Comparison of ENCODE assay signal across 11 cellular contexts in the genomic region with DNA sequence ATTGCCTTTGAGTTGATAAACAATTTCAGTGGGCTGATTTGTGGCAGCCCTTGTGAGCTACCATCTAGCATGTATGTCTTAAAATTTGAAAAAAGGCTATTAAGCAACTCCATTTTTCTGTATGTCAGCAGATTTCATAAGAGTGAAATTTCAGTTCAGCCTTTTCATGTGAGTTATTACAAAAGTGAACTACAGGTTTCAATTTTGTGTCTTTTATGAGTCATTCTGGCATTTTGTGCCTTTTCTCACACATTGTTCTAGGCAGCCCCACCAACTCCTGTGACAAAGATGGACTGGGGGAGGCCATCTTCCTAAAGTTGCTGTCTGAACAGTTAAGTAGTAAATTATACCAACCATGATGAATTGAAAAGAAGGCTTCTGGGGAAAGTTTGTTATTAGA. TPM values are rescaled to one million over a fixed set of nuclear protein-coding genes. Genes with fewer than 3 reads are reported as not detected.
DNase-seq lines count a peak whose midpoint lies in the region; ATAC-seq and TF ChIP-seq lines count a peak whose summit lies in the region.
"Had no signal": no experiment of that assay in that cellular context is flagged by ENCODE, and none has a peak within 500 bp of the region (broad histone marks: within the 10 kb centered on the region; RNA-seq: fewer than 3 reads in every experiment).

No MANE protein-coding gene starts in this region.

- peak; percentile 82 for ATAC-seq in activated CD4-positive, alpha-beta T cell treated with anti-CD3 and anti-CD28 coated beads for 36 hours
- ATAC-seq in HG02885 (IDR thresholded peaks at IDR 0.05; ENCODE audit: poor library complexity, unreplicated experiment), result peak; percentile 49
- ATAC-seq in activated T-cell treated with anti-CD3 and anti-CD28 coated beads, Interleukin-2, amount 50 U/mL, for 72 hours (replicated peaks in 1 of 2), result peak; percentile 84 to 87

- H3K4me1 Mint-ChIP-seq in activated CD4-positive, alpha-beta T cell treated with anti-CD3 and anti-CD28 coated beads for 36 hours, result peaks cover 63% of the 10 kb centered on the region
- H3K4me1 Mint-ChIP-seq in activated CD4-positive, alpha-beta T cell treated with anti-CD3 and anti-CD28 coated beads, Interleukin-2, amount 10 ng/mL, durations not matched to agents 7 days and 5 days, result peaks cover 57% of the 10 kb centered on the region
- H3K4me1 Mint-ChIP-seq in activated T-cell treated with anti-CD3 and anti-CD28 coated beads, Interleukin-2, amount 50 U/mL, for 72 hours (ENCODE audit: low read depth), result peaks cover 74% of the 10 kb centered on the region
- H3K4me1 Mint-ChIP-seq in osteocyte (ENCODE audit: unreplicated experiment), result peaks cover 55% of the 10 kb centered on the region
- H3K4me1 Mint-ChIP-seq in mesothelial cell of epicardium, result peaks cover 27% of the 10 kb centered on the region

- no peak for TF ChIP-seq CTCF in osteocyte (IDR thresholded peaks at IDR 0.05)
- TF ChIP-seq CTCF in mesothelial cell of epicardium (IDR thresholded peaks at IDR 0.05; ENCODE audit: unreplicated experiment), result no peak

- POLR2A ChIA-PET in activated CD4-positive, alpha-beta T cell treated with anti-CD3 and anti-CD28 coated beads for 36 hours (lab: Charles Lee), result no interaction called here
- POLR2A ChIA-PET in activated CD4-positive, alpha-beta T cell treated with anti-CD3 and anti-CD28 coated beads, Interleukin-2, amount 10 ng/mL, durations not matched to agents 7 days and 5 days (lab: Charles Lee), result no interaction called here

- intact Hi-C loops in activated CD4-positive, alpha-beta T cell treated with anti-CD3 and anti-CD28 coated beads for 36 hours (cut with DNase I, micrococcal nuclease), result loop anchor here (5.0 kb wide), 2 partner anchors 220 to 275 kb away; partner anchors contain the start of gene KIAA0513 (in 1 of the 2)

- H3K27me3 Mint-ChIP-seq in activated CD4-positive, alpha-beta T cell treated with anti-CD3 and anti-CD28 coated beads for 36 hours, result no peaks in the 10 kb centered on the region
- no peaks in the 10 kb centered on the region for H3K27me3 Mint-ChIP-seq in activated CD4-positive, alpha-beta T cell treated with anti-CD3 and anti-CD28 coated beads, Interleukin-2, amount 10 ng/mL, durations not matched to agents 7 days and 5 days
- no peaks in the 10 kb centered on the region for H3K27me3 Mint-ChIP-seq in activated T-cell treated with anti-CD3 and anti-CD28 coated beads, Interleukin-2, amount 50 U/mL, for 72 hours (ENCODE audit: low read depth)
- H3K27me3 Mint-ChIP-seq in osteocyte (ENCODE audit: unreplicated experiment) (no peaks in the 10 kb centered on the region), mesothelial cell of epicardium (ENCODE audit: low read depth) (no peaks in the 10 kb centered on the region)

- H3K36me3 Mint-ChIP-seq in activated CD4-positive, alpha-beta T cell treated with anti-CD3 and anti-CD28 coated beads for 36 hours (ENCODE audit: low read depth), result peaks cover 17% of the 10 kb centered on the region
- peaks cover 6% of the 10 kb centered on the region for H3K36me3 Mint-ChIP-seq in activated CD4-positive, alpha-beta T cell treated with anti-CD3 and anti-CD28 coated beads, Interleukin-2, amount 10 ng/mL, durations not matched to agents 7 days and 5 days (ENCODE audit: low read depth)
- H3K36me3 Mint-ChIP-seq in activated T-cell treated with anti-CD3 and anti-CD28 coated beads, Interleukin-2, amount 50 U/mL, for 72 hours (ENCODE audit: insufficient read depth in 2 of 2), result peaks cover 1 to 10% of the 10 kb centered on the region in 2 donors
- peaks cover 4% of the 10 kb centered on the region for H3K36me3 Mint-ChIP-seq in osteocyte (ENCODE audit: unreplicated experiment)
- peaks cover 3% of the 10 kb centered on the region for H3K36me3 Mint-ChIP-seq in mesothelial cell of epicardium

- H3K27me3 ChIP-seq in H7 (ENCODE audit: control insufficient read depth, insufficient read depth, low read length), result no peaks in the 10 kb centered on the region
- H3K27me3 ChIP-seq: stomach had no signal

- H3K27ac Mint-ChIP-seq in activated CD4-positive, alpha-beta T cell treated with anti-CD3 and anti-CD28 coated beads for 36 hours, result no peak overlapping the region
- no peak overlapping the region for H3K27ac Mint-ChIP-seq in activated CD4-positive, alpha-beta T cell treated with anti-CD3 and anti-CD28 coated beads, Interleukin-2, amount 10 ng/mL, durations not matched to agents 7 days and 5 days
- peak overlapping the region; percentile 66 for H3K27ac Mint-ChIP-seq in activated T-cell treated with anti-CD3 and anti-CD28 coated beads, Interleukin-2, amount 50 U/mL, for 72 hours
- peak overlapping the region; percentile 92 for H3K27ac Mint-ChIP-seq in osteocyte (ENCODE audit: unreplicated experiment)
- H3K27ac Mint-ChIP-seq in mesothelial cell of epicardium, result no peak overlapping the region

- CTCF ChIA-PET in activated CD4-positive, alpha-beta T cell treated with anti-CD3 and anti-CD28 coated beads for 36 hours (lab: Charles Lee), result interaction anchor here (1.3 to 5.8 kb wide), 6 partner anchors 13 to 219 kb away, joined by 3 to 74 read pairs (median 34); no protein-coding TSS in a partner anchor
- CTCF ChIA-PET in activated CD4-positive, alpha-beta T cell treated with anti-CD3 and anti-CD28 coated beads, Interleukin-2, amount 10 ng/mL, durations not matched to agents 7 days and 5 days (lab: Charles Lee), result interaction anchor here (0.7 to 5.3 kb wide), 3 partner anchors 14 to 17 kb away, joined by 3 to 46 read pairs (median 3); no protein-coding TSS in a partner anchor

- H3K9me3 Mint-ChIP-seq in activated CD4-positive, alpha-beta T cell treated with anti-CD3 and anti-CD28 coated beads for 36 hours (ENCODE audit: low read depth), result no peaks in the 10 kb centered on the region
- no peaks in the 10 kb centered on the region for H3K9me3 Mint-ChIP-seq in activated CD4-positive, alpha-beta T cell treated with anti-CD3 and anti-CD28 coated beads, Interleukin-2, amount 10 ng/mL, durations not matched to agents 7 days and 5 days
- no peaks in the 10 kb centered on the region for H3K9me3 Mint-ChIP-seq in activated T-cell treated with anti-CD3 and anti-CD28 coated beads, Interleukin-2, amount 50 U/mL, for 72 hours
- H3K9me3 Mint-ChIP-seq in osteocyte (ENCODE audit: unreplicated experiment), result no peaks in the 10 kb centered on the region
- H3K9me3 Mint-ChIP-seq in mesothelial cell of epicardium, result no peaks in the 10 kb centered on the region

- no peak overlapping the region for H3K4me3 ChIP-seq in H7 (ENCODE audit: insufficient read depth, low read depth, low read length)
- H3K4me3 ChIP-seq: stomach had no signal

- DNase-seq in activated CD4-positive, alpha-beta T cell treated with anti-CD3 and anti-CD28 coated beads for 36 hours, result peak; percentile 57
- DNase-seq in activated CD4-positive, alpha-beta T cell treated with anti-CD3 and anti-CD28 coated beads, Interleukin-2, amount 10 ng/mL, durations not matched to agents 7 days and 5 days, result no peak
- peak; percentile 38 to 55 for DNase-seq in activated T-cell treated with anti-CD3 and anti-CD28 coated beads, Interleukin-2, amount 50 U/mL, for 72 hours
- DNase-seq in osteocyte (ENCODE audit: extremely low spot score, unreplicated experiment) (no peak), mesothelial cell of epicardium (ENCODE audit: low spot score in 2 of 2, unreplicated experiment in 2 of 2) (no peak), H7 (no peak), occipital lobe (lab: John Stamatoyannopoulos, UW) (no peak)
- DNase-seq: NCI-H2081 treated with DMSO at 0.1 percent for 48 hours, posterior cingulate gyrus, stomach had no signal

- peak overlapping the region; percentile 4 for H3K4me3 Mint-ChIP-seq in activated CD4-positive, alpha-beta T cell treated with anti-CD3 and anti-CD28 coated beads for 36 hours
- no peak overlapping the region for H3K4me3 Mint-ChIP-seq in activated CD4-positive, alpha-beta T cell treated with anti-CD3 and anti-CD28 coated beads, Interleukin-2, amount 10 ng/mL, durations not matched to agents 7 days and 5 days
- peak overlapping the region; percentile 62 to 87 for H3K4me3 Mint-ChIP-seq in activated T-cell treated with anti-CD3 and anti-CD28 coated beads, Interleukin-2, amount 50 U/mL, for 72 hours
- H3K4me3 Mint-ChIP-seq in osteocyte (ENCODE audit: unreplicated experiment), result no peak overlapping the region
- H3K4me3 Mint-ChIP-seq in mesothelial cell of epicardium, result no peak overlapping the region

- no peaks in the 10 kb centered on the region; the same call in 1 of the 2 replicates for H3K36me3 ChIP-seq in H7 (replicated peaks; ENCODE audit: control insufficient read depth, insufficient read depth, low read length)

RNA-seq across cellular contexts. Expression of gene USP10, which starts 52.1 kb away (rescaled TPM):
- total RNA-seq in activated CD4-positive, alpha-beta T cell treated with anti-CD3 and anti-CD28 coated beads for 36 hours, result 100 to 1,000 TPM; 117 to 133 TPM
- 10 to 100 TPM; 86.5 to 99.0 TPM for total RNA-seq in activated CD4-positive, alpha-beta T cell treated with anti-CD3 and anti-CD28 coated beads, Interleukin-2, amount 10 ng/mL, durations not matched to agents 7 days and 5 days
- 100 to 1,000 TPM; 103 to 117 TPM for total RNA-seq in activated T-cell treated with anti-CD3 and anti-CD28 coated beads, Interleukin-2, amount 50 U/mL, for 72 hours
- total RNA-seq in osteocyte, result 46.3 and 56.6 TPM in 2 replicates
- total RNA-seq in mesothelial cell of epicardium, result 118 to 128 TPM (median 124 TPM) in 3 replicates
- total RNA-seq in H7 (2014; rRNA removed; shearing (Covaris generic)), result 132 and 150 TPM in 2 replicates
- total RNA-seq in occipital lobe, result 46.5 TPM

Comparison
In these comparisons a context has a peak if more than half of its experiments do, and no peak if none do; other contexts are left out.
1. DNase-seq: peak in activated CD4-positive, alpha-beta T cell treated with anti-CD3 and anti-CD28 coated beads for 36 hours (single experiment) and activated T-cell treated with anti-CD3 and anti-CD28 coated beads, Interleukin-2, amount 50 U/mL, for 72 hours (2 of 2); none in activated CD4-positive, alpha-beta T cell treated with anti-CD3 and anti-CD28 coated beads, Interleukin-2, amount 10 ng/mL, durations not matched to agents 7 days and 5 days (single experiment), osteocyte (single experiment), mesothelial cell of epicardium (0 of 2), H7 (single experiment) and occipital lobe (single experiment).
2. H3K4me3 Mint-ChIP-seq: peak in activated CD4-positive, alpha-beta T cell treated with anti-CD3 and anti-CD28 coated beads for 36 hours (single experiment) and activated T-cell treated with anti-CD3 and anti-CD28 coated beads, Interleukin-2, amount 50 U/mL, for 72 hours (2 of 2); none in activated CD4-positive, alpha-beta T cell treated with anti-CD3 and anti-CD28 coated beads, Interleukin-2, amount 10 ng/mL, durations not matched to agents 7 days and 5 days (single experiment), osteocyte (single experiment) and mesothelial cell of epicardium (single experiment).
3. H3K27ac Mint-ChIP-seq: peak in activated T-cell treated with anti-CD3 and anti-CD28 coated beads, Interleukin-2, amount 50 U/mL, for 72 hours (single experiment) and osteocyte (single experiment); none in activated CD4-positive, alpha-beta T cell treated with anti-CD3 and anti-CD28 coated beads for 36 hours (single experiment), activated CD4-positive, alpha-beta T cell treated with anti-CD3 and anti-CD28 coated beads, Interleukin-2, amount 10 ng/mL, durations not matched to agents 7 days and 5 days (single experiment) and mesothelial cell of epicardium (single experiment).
4. Peak in every context shown above with its lines, with median percentiles within 50 percentile points of each other: ATAC-seq.